14 cellular contexts compared by ENCODE assay signal in genomic region chr11:189200-189783, GRCh38. TPM values are rescaled to one million over a fixed set of nuclear protein-coding genes. Genes with fewer than 3 reads are reported as not detected.
A peak's percentile ranks its signal among the peaks of the same experiment; 100 is the strongest.
DNase-seq lines count a peak whose midpoint lies in the region; ATAC-seq, FAIRE-seq and TF ChIP-seq lines count a peak whose summit lies in the region.
"Not testable (repeated sequence)": the region's sequence is repeated elsewhere in the genome, so short reads cannot be mapped to it uniquely, and the experiment has no call there.
"Had no signal": no experiment of that assay in that cellular context is flagged by ENCODE, and none has a peak within 500 bp of the region (broad histone marks: within the 10 kb centered on the region; RNA-seq: fewer than 3 reads in every experiment).

No MANE protein-coding gene starts in this region.

- H2AFZ ChIP-seq in H9 (ENCODE audit: low read length); HepG2 (ENCODE audit: low read length): not testable (repeated sequence)

- not testable (repeated sequence) for H3K23me2 ChIP-seq in H9 (ENCODE audit: insufficient read length, low read depth, low read length, poor library complexity, severe bottlenecking)

- not testable (repeated sequence) for H2AK5ac ChIP-seq in H9 (ENCODE audit: insufficient read length, low read length)

- H3T11ph ChIP-seq in H9 (ENCODE audit: low read length): not testable (repeated sequence)

- not testable (repeated sequence) for H2BK12ac ChIP-seq in H9 (ENCODE audit: insufficient read length, low read depth, low read length)

- H3K56ac ChIP-seq in H9 (ENCODE audit: insufficient read length, low read depth, low read length): not testable (repeated sequence)

- not testable (repeated sequence) for H3K18ac ChIP-seq in H9 (ENCODE audit: insufficient read length, low read depth, low read length)

- not testable (repeated sequence) for H3K4me2 ChIP-seq in H9 (ENCODE audit: insufficient read depth, insufficient read length, low read length); HepG2 (ENCODE audit: low read depth, low read length)

- H2BK15ac ChIP-seq in H9 (ENCODE audit: low read depth, low read length): not testable (repeated sequence)

- TF ChIP-seq RAD21 in HepG2 (CRISPR knock-in tag; IDR thresholded peaks at IDR 0.05): not testable (repeated sequence)

- peak; percentile 8 for ATAC-seq in GM18520 (IDR thresholded peaks at IDR 0.05; ENCODE audit: unreplicated experiment)
- ATAC-seq in HG03460 (IDR thresholded peaks at IDR 0.05; ENCODE audit: unreplicated experiment): peak; percentile 15
- peak; percentile 16; the same call in 2 of the 3 replicates for ATAC-seq in HepG2
- peak; percentile 72 for ATAC-seq in sciatic nerve

- not testable (repeated sequence) for H2BK120ac ChIP-seq in H9 (ENCODE audit: low read depth, low read length, poor library complexity, severe bottlenecking)

- not testable (repeated sequence) for H3K14ac ChIP-seq in H9 (ENCODE audit: insufficient read depth, low read length)

- not testable (repeated sequence) for H3K23ac ChIP-seq in H9 (ENCODE audit: insufficient read length, low read depth, low read length)

- not testable (repeated sequence) for H3K79me2 ChIP-seq in H9 (ENCODE audit: insufficient read depth, low read length); HepG2 (ENCODE audit: insufficient read depth, low read length)

- H4K20me1 ChIP-seq in H9 (ENCODE audit: control insufficient read depth, insufficient read depth, insufficient read length); HepG2 (ENCODE audit: insufficient read depth, low read length): not testable (repeated sequence)

- H3K4ac ChIP-seq in H9 (ENCODE audit: low read depth, low read length): not testable (repeated sequence)

- not testable (repeated sequence) for H3K36me3 ChIP-seq in HepG2 (replicated peaks in 1 of 2; ENCODE audit: control insufficient read depth in 1 of 2, insufficient read depth in 2 of 2, low read length in 2 of 2)

- H3K79me1 ChIP-seq in H9 (ENCODE audit: insufficient read depth, low read depth, low read length, poor library complexity, severe bottlenecking): not testable (repeated sequence)

- H4K91ac ChIP-seq in H9 (ENCODE audit: insufficient read length, low read depth, low read length): not testable (repeated sequence)

- CTCF ChIA-PET in HepG2 (lab: Yijun Ruan, JAX; ENCODE audit: low intra/inter-chr PET ratio, low total read pairs): not testable (repeated sequence)

- not testable (repeated sequence) for H3K27me3 Mint-ChIP-seq in H9 (ENCODE audit: low read depth)

- H3K9me3 Mint-ChIP-seq in H9: peaks cover 11 to 21% of the 10 kb centered on the region in 2 experiments

- H4K5ac ChIP-seq in H9 (ENCODE audit: insufficient read length, low read depth, low read length): not testable (repeated sequence)

- H2BK5ac ChIP-seq in H9 (ENCODE audit: insufficient read length, low read length): not testable (repeated sequence)

- not testable (repeated sequence) for BruUV-seq in HepG2 (replicated peaks; lab: Mats Ljungman, UMichigan)

- H3K36me3 Mint-ChIP-seq in H9 (ENCODE audit: insufficient read depth in 1 of 3, low read depth in 3 of 3): not testable (repeated sequence)

- not testable (repeated sequence) for H3K4me1 Mint-ChIP-seq in H9

- H3K27me3 ChIP-seq in H9 (ENCODE audit: insufficient read depth, low read length); HepG2 (ENCODE audit: control insufficient read depth in 1 of 2, insufficient read depth in 2 of 2, low read length in 2 of 2): not testable (repeated sequence)

- not testable (repeated sequence) for H3K4me3 ChIP-seq in HepG2 (replicated peaks in 1 of 3; ENCODE audit: insufficient read depth in 1 of 3, low read depth in 2 of 3, low read length in 3 of 3)

- H3K4me3 Mint-ChIP-seq in H9: not testable (repeated sequence)

- H2BK20ac ChIP-seq in H9 (ENCODE audit: low read depth, low read length, poor library complexity, severe bottlenecking): not testable (repeated sequence)

- H4K8ac ChIP-seq in H9 (replicated peaks; ENCODE audit: insufficient read length, low read depth, low read length): not testable (repeated sequence)

- POLR2A ChIA-PET in HepG2 (lab: Yijun Ruan, JAX): not testable (repeated sequence)

- H3K9ac ChIP-seq in H9 (ENCODE audit: extremely low read depth, insufficient read length, low read length); HepG2 (ENCODE audit: insufficient read depth, low read depth, low read length): not testable (repeated sequence)

- H3K27ac ChIP-seq in H9 (ENCODE audit: insufficient read length, low read depth, low read length); HepG2 (ENCODE audit: extremely low read length, insufficient read depth, low read length): not testable (repeated sequence)

- in situ Hi-C loops in HepG2 (cut with HindIII; ENCODE audit: extremely low pct_ligation_motif_present, low pct_unique_long_range_greater_than_20kb): not testable (repeated sequence)

- TF ChIP-seq EP300 in HepG2 (IDR thresholded peaks at IDR 0.05; ENCODE audit: low read depth in 2 of 2, low read length in 2 of 2); HepG2 (CRISPR knock-in tag; IDR thresholded peaks at IDR 0.05; ENCODE audit: borderline replicate concordance): not testable (repeated sequence)

- WGBS in H9 (ENCODE audit: extremely low coverage, insufficient read length, low lambda C conversion rate): no CpG with 5 or more reads among the region's 55 CpGs
- WGBS in HepG2 (ENCODE audit: low lambda C conversion rate): 88% methylated on average over 48 of the region's 55 CpGs

- intact Hi-C loops in HepG2 (cut with micrococcal nuclease; ENCODE audit: unreplicated experiment); sciatic nerve (cut with DNase I): not testable (repeated sequence)

- DNase-seq in H9; HepG2 (ENCODE audit: low spot score); sciatic nerve (ENCODE audit: low spot score): not testable (repeated sequence)
- DNase-seq in activated CD8-positive, alpha-beta memory T cell treated with anti-CD3 and anti-CD28 coated beads, Interleukin-2, amount 50 U/mL, for 4 hours: peak; percentile 14
- peak; percentile 42 for DNase-seq in fibroblast of gingiva (ENCODE audit: low read depth)

- FAIRE-seq in HepG2 (lab: Jason Lieb, UNC): not testable (repeated sequence)

- not testable (repeated sequence) for TF ChIP-seq POLR2A in HepG2 (IDR thresholded peaks at IDR 0.05; ENCODE audit: insufficient read depth in 1 of 2, low read depth in 2 of 2, low read length in 2 of 2)

- H3K27ac Mint-ChIP-seq in H9: not testable (repeated sequence)

- H3K4me1 ChIP-seq in H9 (ENCODE audit: insufficient read depth, low read length); HepG2 (ENCODE audit: insufficient read depth, low read length): not testable (repeated sequence)

- TF ChIP-seq CTCF in H9 (conservative IDR thresholded peaks at IDR 0.05): 0 out of 3 replicates have a peak, but pooled peaks have one; percentile 16
- TF ChIP-seq CTCF in HepG2 (CRISPR knock-in tag; IDR thresholded peaks at IDR 0.05): not testable (repeated sequence)

- not testable (repeated sequence) for H3K9me3 ChIP-seq in H9 (ENCODE audit: control insufficient read depth, low read depth, low read length); HepG2 (ENCODE audit: low read length)

RNA-seq across cellular contexts. Expression of gene SCGB1C1, which starts 3.6 kb away (rescaled TPM):
- not detected in 2 replicates for total RNA-seq in H9 (2021)
- total RNA-seq in HepG2 (2016; rRNA removed; fragmentation: Illumina TruSeq; extraction: Trizol): not detected in 2 replicates
- total RNA-seq in HepG2 (2016; cell fraction: cytosol; rRNA removed; fragmentation: Illumina TruSeq; extraction: Trizol; ENCODE audit: low read depth): not detected in 2 replicates
- total RNA-seq in HepG2 (2016; cell fraction: insoluble cytoplasmic fraction; rRNA removed; fragmentation: Illumina TruSeq; extraction: Trizol): not detected in 2 replicates
- total RNA-seq in HepG2 (2016; cell fraction: membrane; rRNA removed; fragmentation: Illumina TruSeq; extraction: Trizol): not detected in 2 replicates
- not detected in 2 replicates for total RNA-seq in HepG2 (2016; cell fraction: nucleus; rRNA removed; fragmentation: Illumina TruSeq; extraction: Trizol)
- not detected in 2 replicates for polyA plus RNA-seq in HepG2 (2011; rRNA removed)
- polyA plus RNA-seq in HepG2 (2011; cell fraction: cytosol; rRNA removed): not detected in 2 replicates
- not detected in 2 replicates for polyA plus RNA-seq in HepG2 (2011; cell fraction: nucleus; rRNA removed)
- not detected in 2 replicates for polyA plus RNA-seq in HepG2 (2012)
- not detected in 2 replicates for polyA plus RNA-seq in HepG2 (2016; cell fraction: cytosol; fragmentation: Illumina TruSeq; extraction: Trizol; ENCODE audit: low read depth)
- not detected in 2 replicates for polyA plus RNA-seq in HepG2 (2016; cell fraction: insoluble cytoplasmic fraction; fragmentation: Illumina TruSeq; extraction: Trizol; ENCODE audit: low read depth)
- polyA plus RNA-seq in HepG2 (2016; cell fraction: membrane; fragmentation: Illumina TruSeq; extraction: Trizol; ENCODE audit: low read depth): not detected in 2 replicates
- not detected in 2 replicates for polyA plus RNA-seq in HepG2 (2016; cell fraction: nucleus; fragmentation: Illumina TruSeq; extraction: Trizol; ENCODE audit: insufficient read depth, low read depth)
- polyA minus RNA-seq in HepG2 (2011; rRNA and poly(A)+ RNA removed; ENCODE audit: low replicate concordance): not detected in 2 replicates
- not detected in 2 replicates for polyA minus RNA-seq in HepG2 (2011; cell fraction: cytosol; rRNA and poly(A)+ RNA removed)
- not detected in 2 replicates for polyA minus RNA-seq in HepG2 (2011; cell fraction: nucleus; rRNA and poly(A)+ RNA removed)
- not detected for total RNA-seq in sciatic nerve
- total RNA-seq: activated CD4-positive, alpha-beta memory T cell treated with anti-CD3 and anti-CD28 coated beads for 36 hours; activated T-helper 2 cell treated with anti-CD3 and anti-CD28 coated beads, Interferon-gamma antibody, Interleukin-2, Interleukin-4, amounts not matched to agents 10 μg/mL and 5 μg/mL and 100 μg/mL, durations not matched to agents 14 hours and 24 hours and 36 hours; gastrocnemius medialis; H1; neural crest cell; right atrium auricular region had no signal
- polyA plus RNA-seq: BJ, H1 had no signal

RNA-seq across cellular contexts. Expression of gene BET1L, which starts 17.9 kb away (rescaled TPM):
- 44.1 and 49.4 TPM in 2 replicates for total RNA-seq in H9 (2021)
- 26.2 and 27.3 TPM in 2 replicates for total RNA-seq in HepG2 (2016; rRNA removed; fragmentation: Illumina TruSeq; extraction: Trizol)
- total RNA-seq in HepG2 (2016; cell fraction: cytosol; rRNA removed; fragmentation: Illumina TruSeq; extraction: Trizol; ENCODE audit: low read depth): 12.4 and 15.5 TPM in 2 replicates
- total RNA-seq in HepG2 (2016; cell fraction: insoluble cytoplasmic fraction; rRNA removed; fragmentation: Illumina TruSeq; extraction: Trizol): 25.7 and 25.9 TPM in 2 replicates
- 28.2 and 33.2 TPM in 2 replicates for total RNA-seq in HepG2 (2016; cell fraction: membrane; rRNA removed; fragmentation: Illumina TruSeq; extraction: Trizol)
- 21.6 and 23.3 TPM in 2 replicates for total RNA-seq in HepG2 (2016; cell fraction: nucleus; rRNA removed; fragmentation: Illumina TruSeq; extraction: Trizol)
- 59.6 and 62.3 TPM in 2 replicates for polyA plus RNA-seq in HepG2 (2011; rRNA removed)
- 56.2 and 64.1 TPM in 2 replicates for polyA plus RNA-seq in HepG2 (2011; cell fraction: cytosol; rRNA removed)
- polyA plus RNA-seq in HepG2 (2011; cell fraction: nucleus; rRNA removed): 79.4 and 81.9 TPM in 2 replicates
- polyA plus RNA-seq in HepG2 (2012): 26.9 and 27.4 TPM in 2 replicates
- 14.0 and 16.4 TPM in 2 replicates for polyA plus RNA-seq in HepG2 (2016; cell fraction: cytosol; fragmentation: Illumina TruSeq; extraction: Trizol; ENCODE audit: low read depth)
- polyA plus RNA-seq in HepG2 (2016; cell fraction: insoluble cytoplasmic fraction; fragmentation: Illumina TruSeq; extraction: Trizol; ENCODE audit: low read depth): 36.2 and 45.0 TPM in 2 replicates
- 37.8 and 37.9 TPM in 2 replicates for polyA plus RNA-seq in HepG2 (2016; cell fraction: membrane; fragmentation: Illumina TruSeq; extraction: Trizol; ENCODE audit: low read depth)
- 43.9 and 46.1 TPM in 2 replicates for polyA plus RNA-seq in HepG2 (2016; cell fraction: nucleus; fragmentation: Illumina TruSeq; extraction: Trizol; ENCODE audit: insufficient read depth, low read depth)
- polyA minus RNA-seq in HepG2 (2011; rRNA and poly(A)+ RNA removed; ENCODE audit: low replicate concordance): 46.5 and 151 TPM in 2 replicates
- polyA minus RNA-seq in HepG2 (2011; cell fraction: cytosol; rRNA and poly(A)+ RNA removed): 19.7 and 22.1 TPM in 2 replicates
- 61.4 and 63.9 TPM in 2 replicates for polyA minus RNA-seq in HepG2 (2011; cell fraction: nucleus; rRNA and poly(A)+ RNA removed)
- total RNA-seq in sciatic nerve: 48.1 TPM

RNA-seq across cellular contexts. Expression of gene RIC8A, which starts 18.2 kb away (rescaled TPM):
- total RNA-seq in H9 (2021) (94.9 and 98.1 TPM in 2 replicates), HepG2 (2016; rRNA removed; fragmentation: Illumina TruSeq; extraction: Trizol) (62.1 and 65.0 TPM in 2 replicates), sciatic nerve (74.7 TPM)
- total RNA-seq in HepG2 (2016; cell fraction: cytosol; rRNA removed; fragmentation: Illumina TruSeq; extraction: Trizol; ENCODE audit: low read depth): 21.7 and 29.0 TPM in 2 replicates
- total RNA-seq in HepG2 (2016; cell fraction: insoluble cytoplasmic fraction; rRNA removed; fragmentation: Illumina TruSeq; extraction: Trizol): 55.5 and 60.4 TPM in 2 replicates
- total RNA-seq in HepG2 (2016; cell fraction: membrane; rRNA removed; fragmentation: Illumina TruSeq; extraction: Trizol): 36.9 and 43.2 TPM in 2 replicates
- total RNA-seq in HepG2 (2016; cell fraction: nucleus; rRNA removed; fragmentation: Illumina TruSeq; extraction: Trizol): 37.1 and 38.2 TPM in 2 replicates
- polyA plus RNA-seq in HepG2 (2011; rRNA removed): 63.8 and 84.3 TPM in 2 replicates
- polyA plus RNA-seq in HepG2 (2011; cell fraction: cytosol; rRNA removed): 47.5 and 48.4 TPM in 2 replicates
- 143 and 165 TPM in 2 replicates for polyA plus RNA-seq in HepG2 (2011; cell fraction: nucleus; rRNA removed)
- polyA plus RNA-seq in HepG2 (2012): 24.6 and 31.6 TPM in 2 replicates
- 10.5 and 10.6 TPM in 2 replicates for polyA plus RNA-seq in HepG2 (2016; cell fraction: cytosol; fragmentation: Illumina TruSeq; extraction: Trizol; ENCODE audit: low read depth)
- 53.7 and 58.5 TPM in 2 replicates for polyA plus RNA-seq in HepG2 (2016; cell fraction: insoluble cytoplasmic fraction; fragmentation: Illumina TruSeq; extraction: Trizol; ENCODE audit: low read depth)
- polyA plus RNA-seq in HepG2 (2016; cell fraction: membrane; fragmentation: Illumina TruSeq; extraction: Trizol; ENCODE audit: low read depth): 26.8 and 29.3 TPM in 2 replicates
- 68.0 and 76.5 TPM in 2 replicates for polyA plus RNA-seq in HepG2 (2016; cell fraction: nucleus; fragmentation: Illumina TruSeq; extraction: Trizol; ENCODE audit: insufficient read depth, low read depth)
- 155 and 191 TPM in 2 replicates for polyA minus RNA-seq in HepG2 (2011; rRNA and poly(A)+ RNA removed; ENCODE audit: low replicate concordance)
- polyA minus RNA-seq in HepG2 (2011; cell fraction: cytosol; rRNA and poly(A)+ RNA removed): 24.9 and 36.3 TPM in 2 replicates
- polyA minus RNA-seq in HepG2 (2011; cell fraction: nucleus; rRNA and poly(A)+ RNA removed): 47.4 and 55.1 TPM in 2 replicates

RNA-seq across cellular contexts. Expression of gene SIRT3, which starts 46.9 kb away (rescaled TPM):
- total RNA-seq in H9 (2021) (13.2 and 13.9 TPM in 2 replicates), HepG2 (2016; rRNA removed; fragmentation: Illumina TruSeq; extraction: Trizol) (12.9 and 15.1 TPM in 2 replicates), sciatic nerve (21.7 TPM)
- 4.3 and 4.7 TPM in 2 replicates for total RNA-seq in HepG2 (2016; cell fraction: cytosol; rRNA removed; fragmentation: Illumina TruSeq; extraction: Trizol; ENCODE audit: low read depth)
- 12.6 and 15.2 TPM in 2 replicates for total RNA-seq in HepG2 (2016; cell fraction: insoluble cytoplasmic fraction; rRNA removed; fragmentation: Illumina TruSeq; extraction: Trizol)
- total RNA-seq in HepG2 (2016; cell fraction: membrane; rRNA removed; fragmentation: Illumina TruSeq; extraction: Trizol): 7.0 and 8.3 TPM in 2 replicates
- 11.1 and 12.1 TPM in 2 replicates for total RNA-seq in HepG2 (2016; cell fraction: nucleus; rRNA removed; fragmentation: Illumina TruSeq; extraction: Trizol)
- polyA plus RNA-seq in HepG2 (2011; rRNA removed): 18.2 and 19.0 TPM in 2 replicates
- 16.5 and 17.1 TPM in 2 replicates for polyA plus RNA-seq in HepG2 (2011; cell fraction: cytosol; rRNA removed)
- polyA plus RNA-seq in HepG2 (2011; cell fraction: nucleus; rRNA removed): 39.8 and 57.2 TPM in 2 replicates
- polyA plus RNA-seq in HepG2 (2012): 16.8 and 22.4 TPM in 2 replicates
- 3.1 TPM in 2 replicates for polyA plus RNA-seq in HepG2 (2016; cell fraction: cytosol; fragmentation: Illumina TruSeq; extraction: Trizol; ENCODE audit: low read depth)
- polyA plus RNA-seq in HepG2 (2016; cell fraction: insoluble cytoplasmic fraction; fragmentation: Illumina TruSeq; extraction: Trizol; ENCODE audit: low read depth): 15.2 and 18.2 TPM in 2 replicates
- 6.2 and 6.5 TPM in 2 replicates for polyA plus RNA-seq in HepG2 (2016; cell fraction: membrane; fragmentation: Illumina TruSeq; extraction: Trizol; ENCODE audit: low read depth)
- polyA plus RNA-seq in HepG2 (2016; cell fraction: nucleus; fragmentation: Illumina TruSeq; extraction: Trizol; ENCODE audit: insufficient read depth, low read depth): 43.9 and 44.8 TPM in 2 replicates
- polyA minus RNA-seq in HepG2 (2011; rRNA and poly(A)+ RNA removed; ENCODE audit: low replicate concordance): 12.3 and 25.8 TPM in 2 replicates
- polyA minus RNA-seq in HepG2 (2011; cell fraction: cytosol; rRNA and poly(A)+ RNA removed): 6.1 and 7.0 TPM in 2 replicates
- 15.4 and 20.0 TPM in 2 replicates for polyA minus RNA-seq in HepG2 (2011; cell fraction: nucleus; rRNA and poly(A)+ RNA removed)

RNA-seq across cellular contexts. Expression of gene PSMD13, which starts 47.5 kb away (rescaled TPM):
- 141 and 148 TPM in 2 replicates for total RNA-seq in H9 (2021)
- 117 and 172 TPM in 2 replicates for total RNA-seq in HepG2 (2016; rRNA removed; fragmentation: Illumina TruSeq; extraction: Trizol)
- 23.5 and 27.8 TPM in 2 replicates for total RNA-seq in HepG2 (2016; cell fraction: cytosol; rRNA removed; fragmentation: Illumina TruSeq; extraction: Trizol; ENCODE audit: low read depth)
- total RNA-seq in HepG2 (2016; cell fraction: insoluble cytoplasmic fraction; rRNA removed; fragmentation: Illumina TruSeq; extraction: Trizol): 119 and 174 TPM in 2 replicates
- total RNA-seq in HepG2 (2016; cell fraction: membrane; rRNA removed; fragmentation: Illumina TruSeq; extraction: Trizol): 34.7 and 39.6 TPM in 2 replicates
- 57.8 and 58.4 TPM in 2 replicates for total RNA-seq in HepG2 (2016; cell fraction: nucleus; rRNA removed; fragmentation: Illumina TruSeq; extraction: Trizol)
- 78.5 and 83.0 TPM in 2 replicates for polyA plus RNA-seq in HepG2 (2011; rRNA removed)
- polyA plus RNA-seq in HepG2 (2011; cell fraction: cytosol; rRNA removed): 85.7 and 91.7 TPM in 2 replicates
- 55.6 and 67.0 TPM in 2 replicates for polyA plus RNA-seq in HepG2 (2011; cell fraction: nucleus; rRNA removed)
- 61.4 and 66.9 TPM in 2 replicates for polyA plus RNA-seq in HepG2 (2012)
- 17.8 and 18.9 TPM in 2 replicates for polyA plus RNA-seq in HepG2 (2016; cell fraction: cytosol; fragmentation: Illumina TruSeq; extraction: Trizol; ENCODE audit: low read depth)
- 134 and 147 TPM in 2 replicates for polyA plus RNA-seq in HepG2 (2016; cell fraction: insoluble cytoplasmic fraction; fragmentation: Illumina TruSeq; extraction: Trizol; ENCODE audit: low read depth)
- 24.1 and 26.8 TPM in 2 replicates for polyA plus RNA-seq in HepG2 (2016; cell fraction: membrane; fragmentation: Illumina TruSeq; extraction: Trizol; ENCODE audit: low read depth)
- 102 and 107 TPM in 2 replicates for polyA plus RNA-seq in HepG2 (2016; cell fraction: nucleus; fragmentation: Illumina TruSeq; extraction: Trizol; ENCODE audit: insufficient read depth, low read depth)
- 52.2 and 63.9 TPM in 2 replicates for polyA minus RNA-seq in HepG2 (2011; rRNA and poly(A)+ RNA removed; ENCODE audit: low replicate concordance)
- 23.7 and 24.1 TPM in 2 replicates for polyA minus RNA-seq in HepG2 (2011; cell fraction: cytosol; rRNA and poly(A)+ RNA removed)
- 29.9 and 34.1 TPM in 2 replicates for polyA minus RNA-seq in HepG2 (2011; cell fraction: nucleus; rRNA and poly(A)+ RNA removed)
- 79.4 TPM for total RNA-seq in sciatic nerve

Comparison
In these comparisons a context has a peak if more than half of its experiments do, and no peak if none do; other contexts are left out.
1. ATAC-seq: peak in every context shown above with its lines; median percentile 72 in sciatic nerve; 16 in HepG2; 15 in HG03460; 8 in GM18520.